26 cellular contexts compared by ENCODE assay signal in genomic region chr12:100382327-100382726, GRCh38. TPM values are rescaled to one million over a fixed set of nuclear protein-coding genes. Genes with fewer than 3 reads are reported as not detected.
"Had no signal": no experiment of that assay in that cellular context is flagged by ENCODE, and none has a peak within 500 bp of the region (broad histone marks: within the 10 kb centered on the region; RNA-seq: fewer than 3 reads in every experiment).

No MANE protein-coding gene starts in this region.

- ATAC-seq: stimulated activated naive CD8-positive, alpha-beta T cell treated with anti-CD3 and anti-CD28 coated beads, Interleukin-15, Interleukin-2, amounts not matched to agents 100 U/mL and 50 U/mL, for 24 hours had no signal

- H3K4me3 ChIP-seq: ascending aorta, breast epithelium, esophagus squamous epithelium, left ventricle myocardium inferior, tibial artery had no signal

- H3K9me3 ChIP-seq: ascending aorta, breast epithelium, esophagus squamous epithelium, left ventricle myocardium inferior, tibial artery had no signal

- H3K27ac ChIP-seq: ascending aorta, breast epithelium, esophagus squamous epithelium, left ventricle myocardium inferior, tibial artery, VCaP had no signal

- H3K4me1 ChIP-seq: ascending aorta, breast epithelium, esophagus squamous epithelium, left ventricle myocardium inferior, tibial artery had no signal

- DNase-seq: activated CD4-positive, alpha-beta T cell treated with anti-CD3 and anti-CD28 coated beads for 1 hour; activated CD8-positive, alpha-beta memory T cell treated with anti-CD3 and anti-CD28 coated beads for 24 hours; activated CD8-positive, alpha-beta memory T cell treated with anti-CD3 and anti-CD28 coated beads, Interleukin-2, amount 50 U/mL, for 48 hours; activated effector memory CD4-positive, alpha-beta T cell treated with anti-CD3 and anti-CD28 coated beads, Interleukin-2, amount 50 U/mL, for 16 hours; activated naive CD4-positive, alpha-beta T cell treated with anti-CD3 and anti-CD28 coated beads, Interleukin-2, amount 50 U/mL, for 16 hours; activated T-cell treated with anti-CD3 and anti-CD28 coated beads, Interleukin-2, amount 50 U/mL, for 48 hours; effector CD8-positive, alpha-beta T cell; esophagus squamous epithelium; foreskin melanocyte; glutamatergic neuron; hippocampal formation; kidney glomerular epithelial cell; left ventricle myocardium inferior; retina; stimulated activated CD4-positive, alpha-beta T cell treated with anti-CD3 and anti-CD28 coated beads, Interleukin-12 subunit alpha, Interleukin-12 subunit beta, amount 100 ng/mL, for 4 hours; stimulated activated CD4-positive, alpha-beta T cell treated with anti-CD3 and anti-CD28 coated beads, Interleukin-1b, Interleukin-23, amount 100 ng/mL, for 48 hours; stimulated activated naive CD8-positive, alpha-beta T cell treated with anti-CD3 and anti-CD28 coated beads, Interleukin-15, Interleukin-2, amounts not matched to agents 100 U/mL and 50 U/mL, for 24 hours; substantia nigra; tibial artery had no signal

- H3K27me3 ChIP-seq: ascending aorta, breast epithelium, esophagus squamous epithelium, tibial artery had no signal

- H3K36me3 ChIP-seq: ascending aorta, breast epithelium, esophagus squamous epithelium, left ventricle myocardium inferior, tibial artery had no signal

RNA-seq across cellular contexts. Expression of gene SLC17A8, which starts 25.5 kb away (rescaled TPM):
- total RNA-seq: ascending aorta, breast epithelium, endothelial cell of umbilical vein, esophagus squamous epithelium, left ventricle myocardium inferior, neural crest cell, omental fat pad, posterior vena cava had no signal
